In genomic region chr19:34772697-34773554, GRCh38 we compare ENCODE assay signal across 1 cellular context.
TF ChIP-seq lines count a peak whose summit lies in the region.

TSS of gene ZNF599 (minus strand) at chr19:34773215. CDS start at chr19:34772841, 374 bp downstream.

TF ChIP-seq in GM12878, 131 proteins besides CTCF, POLR2A, EP300 and RAD21 (continued from another document):
- no peak for TF ChIP-seq ZNF217 (IDR thresholded peaks at IDR 0.05)
